ENCODE assay signal across 38 cellular contexts in genomic region chr1:14583788-14584187, GRCh38.
"Had no signal": no experiment of that assay in that cellular context is flagged by ENCODE, and none has a peak within 500 bp of the region (broad histone marks: within the 10 kb centered on the region; RNA-seq: fewer than 3 reads in every experiment).

No MANE protein-coding gene starts in this region.

- DNase-seq: activated B cell treated with CpG ODN at 0.5 μM for 24 hours; activated CD4-positive, alpha-beta memory T cell treated with anti-CD3 and anti-CD28 coated beads for 36 hours; activated CD4-positive, alpha-beta T cell treated with anti-CD3 and anti-CD28 coated beads for 4 hours; activated CD4-positive, alpha-beta T cell treated with anti-CD3 and anti-CD28 coated beads, Interleukin-2, amount 10 ng/mL, durations not matched to agents 24 days and 14 days; activated CD4-positive, alpha-beta T cell treated with anti-CD3 and anti-CD28 coated beads, Interleukin-2, amount 50 U/mL, for 1 hour; activated CD4-positive, alpha-beta T cell treated with anti-CD3 and anti-CD28 coated beads, Interleukin-2, amount 50 U/mL, for 4 hours; activated CD4-positive, CD25-positive, alpha-beta regulatory T cell treated with anti-CD3 and anti-CD28 coated beads, Interleukin-2, amount 50 U/mL, for 72 hours; activated CD8-positive, alpha-beta memory T cell treated with anti-CD3 and anti-CD28 coated beads, Interleukin-2, amount 50 U/mL, for 4 hours; activated CD8-positive, alpha-beta T cell treated with anti-CD3 and anti-CD28 coated beads for 36 hours; activated effector memory CD4-positive, alpha-beta T cell treated with anti-CD3 and anti-CD28 coated beads, Interleukin-2, amount 50 U/mL, for 16 hours; activated gamma-delta T cell treated with Interleukin-2 at 50 U/mL for 16 hours; activated naive CD4-positive, alpha-beta T cell; activated naive CD4-positive, alpha-beta T cell treated with anti-CD3 and anti-CD28 coated beads for 36 hours; activated naive CD4-positive, alpha-beta T cell treated with anti-CD3 and anti-CD28 coated beads, Interleukin-2, amount 50 U/mL, for 16 hours; activated naive CD8-positive, alpha-beta T cell treated with anti-CD3 and anti-CD28 coated beads for 36 hours; activated T-cell treated with anti-CD3 and anti-CD28 coated beads for 4 hours; activated T-cell treated with anti-CD3 and anti-CD28 coated beads, Interleukin-2, amount 50 U/mL, for 1 hour; activated T-cell treated with anti-CD3 and anti-CD28 coated beads, Interleukin-2, amount 50 U/mL, for 4 hours; activated T-cell treated with anti-CD3 and anti-CD28 coated beads, Interleukin-2, amount 50 U/mL, for 72 hours; adrenal gland; amniotic stem cell; aorta; body of pancreas; brain microvascular endothelial cell; caudate nucleus; cerebellar nuclear complex; T-helper 1 cell; T-helper 2 cell; T-helper 9 cell had no signal

- ATAC-seq: activated CD8-positive, alpha-beta T cell treated with anti-CD3 and anti-CD28 coated beads for 36 hours; activated naive CD4-positive, alpha-beta T cell treated with anti-CD3 and anti-CD28 coated beads, Interleukin-2, amount 50 U/mL, for 72 hours; activated T-cell treated with anti-CD3 and anti-CD28 coated beads, Interleukin-2, amount 50 U/mL, for 4 hours; activated T-cell treated with anti-CD3 and anti-CD28 coated beads, Interleukin-2, amount 50 U/mL, for 72 hours; activated T-helper 17 cell treated with anti-CD3 and anti-CD28 coated beads, Interleukin-2, amount 50 U/mL, for 72 hours; body of pancreas had no signal

- H3K36me3 Mint-ChIP-seq: activated CD4-positive, alpha-beta memory T cell treated with anti-CD3 and anti-CD28 coated beads for 36 hours; activated naive CD8-positive, alpha-beta T cell treated with anti-CD3 and anti-CD28 coated beads for 36 hours had no signal

- H3K4me1 ChIP-seq: adrenal gland, body of pancreas, breast epithelium had no signal

- H3K4me3 Mint-ChIP-seq: activated B cell treated with CpG ODN at 0.5 μM for 24 hours; activated CD4-positive, alpha-beta memory T cell treated with anti-CD3 and anti-CD28 coated beads for 36 hours; activated CD4-positive, alpha-beta T cell treated with anti-CD3 and anti-CD28 coated beads, Interleukin-2, amount 10 ng/mL, durations not matched to agents 24 days and 14 days; activated CD8-positive, alpha-beta T cell treated with anti-CD3 and anti-CD28 coated beads for 36 hours; activated naive CD4-positive, alpha-beta T cell treated with anti-CD3 and anti-CD28 coated beads for 36 hours; activated naive CD8-positive, alpha-beta T cell treated with anti-CD3 and anti-CD28 coated beads for 36 hours; activated T-cell treated with anti-CD3 and anti-CD28 coated beads, Interleukin-2, amount 50 U/mL, for 4 hours; activated T-cell treated with anti-CD3 and anti-CD28 coated beads, Interleukin-2, amount 50 U/mL, for 72 hours; activated T-helper 1 cell treated with anti-CD3 and anti-CD28 coated beads, Interleukin-12 subunit alpha, Interleukin-12 subunit beta, Interleukin-2, Interleukin-4 antibody, amounts not matched to agents 30 ng/mL and 10 ng/mL and 1 ng/mL, durations not matched to agents 14 hours and 24 hours and 36 hours; activated T-helper 17 cell treated with anti-CD3 and anti-CD28 coated beads, Interleukin-2, amount 50 U/mL, for 72 hours; central memory CD8-positive, alpha-beta T cell; T-helper 1 cell treated with Interleukin-12 subunit alpha and Interleukin-12 subunit beta and Interleukin-4 antibody, amounts not matched to agents 30 μg/mL and 1 μg/mL, for 36 hours; T-helper 2 cell treated with Interferon-gamma antibody and Interleukin-4, amounts not matched to agents 5 μg/mL and 100 μg/mL, for 36 hours had no signal

- H3K4me1 Mint-ChIP-seq: activated B cell treated with CpG ODN at 0.5 μM for 24 hours; activated CD4-positive, alpha-beta T cell treated with anti-CD3 and anti-CD28 coated beads, Interleukin-2, amount 10 ng/mL, durations not matched to agents 24 days and 14 days; activated naive CD8-positive, alpha-beta T cell treated with anti-CD3 and anti-CD28 coated beads for 36 hours; activated T-helper 17 cell treated with anti-CD3 and anti-CD28 coated beads, Interleukin-2, amount 50 U/mL, for 72 hours; central memory CD8-positive, alpha-beta T cell had no signal

- H3K27me3 Mint-ChIP-seq: activated CD4-positive, alpha-beta T cell treated with anti-CD3 and anti-CD28 coated beads, Interleukin-2, amount 10 ng/mL, durations not matched to agents 24 days and 14 days had no signal

- H3K27me3 ChIP-seq: adrenal gland, body of pancreas, brain microvascular endothelial cell, breast epithelium, cardiac muscle cell had no signal

- H3K27ac Mint-ChIP-seq: activated B cell treated with CpG ODN at 0.5 μM for 24 hours; activated CD4-positive, alpha-beta memory T cell treated with anti-CD3 and anti-CD28 coated beads for 36 hours; activated CD4-positive, alpha-beta T cell treated with anti-CD3 and anti-CD28 coated beads, Interleukin-2, amount 10 ng/mL, durations not matched to agents 24 days and 14 days; activated CD8-positive, alpha-beta T cell treated with anti-CD3 and anti-CD28 coated beads for 36 hours; activated naive CD4-positive, alpha-beta T cell treated with anti-CD3 and anti-CD28 coated beads for 36 hours; activated naive CD4-positive, alpha-beta T cell treated with anti-CD3 and anti-CD28 coated beads, Interleukin-2, amount 50 U/mL, for 72 hours; activated naive CD8-positive, alpha-beta T cell treated with anti-CD3 and anti-CD28 coated beads for 36 hours; activated T-cell treated with anti-CD3 and anti-CD28 coated beads, Interleukin-2, amount 50 U/mL, for 72 hours; activated T-helper 1 cell treated with anti-CD3 and anti-CD28 coated beads, Interleukin-12 subunit alpha, Interleukin-12 subunit beta, Interleukin-2, Interleukin-4 antibody, amounts not matched to agents 30 ng/mL and 10 ng/mL and 1 ng/mL, durations not matched to agents 14 hours and 24 hours and 36 hours; activated T-helper 17 cell treated with anti-CD3 and anti-CD28 coated beads, Interleukin-2, amount 50 U/mL, for 72 hours; T-helper 1 cell treated with Interleukin-12 subunit alpha and Interleukin-12 subunit beta and Interleukin-4 antibody, amounts not matched to agents 30 μg/mL and 1 μg/mL, for 36 hours; T-helper 2 cell treated with Interferon-gamma antibody and Interleukin-4, amounts not matched to agents 5 μg/mL and 100 μg/mL, for 36 hours had no signal

- H3K27ac ChIP-seq: adrenal gland, body of pancreas, brain microvascular endothelial cell, breast epithelium, cardiac muscle cell, VCaP had no signal

- H3K9me3 ChIP-seq: adrenal gland, body of pancreas had no signal

- H3K4me3 ChIP-seq: adrenal gland, body of pancreas, breast epithelium, cardiac muscle cell had no signal

- H3K36me3 ChIP-seq: adrenal gland, brain microvascular endothelial cell, breast epithelium, cardiac muscle cell had no signal
